1 cellular context compared by ENCODE assay signal in the genomic region with DNA sequence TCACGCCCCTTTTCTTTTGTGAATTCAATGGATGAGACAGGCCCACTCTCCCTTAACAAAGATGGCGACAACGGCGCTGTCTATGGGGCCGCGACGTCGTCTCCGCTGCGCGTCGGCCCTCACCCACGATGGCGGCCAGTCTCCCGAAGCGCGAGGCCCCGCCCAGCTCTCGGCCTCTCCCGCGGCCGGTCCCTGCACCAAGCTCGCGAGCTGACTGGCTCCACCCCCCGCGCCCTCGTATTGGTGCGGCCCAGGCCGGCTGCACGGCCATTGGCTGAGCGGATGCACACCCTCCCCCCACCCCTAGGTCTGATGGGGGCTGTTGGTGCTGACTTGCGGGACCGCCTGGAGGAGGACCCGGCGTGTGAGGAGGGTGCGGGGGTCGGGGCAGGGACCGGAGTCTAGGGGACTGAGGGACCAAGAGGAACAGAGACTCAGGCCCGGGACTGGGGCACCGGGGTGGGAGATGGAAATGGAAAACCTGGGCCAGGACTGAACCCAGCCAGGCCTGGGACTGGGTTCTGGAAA.
A peak's percentile ranks its signal among the peaks of the same experiment; 100 is the strongest.
TF ChIP-seq lines count a peak whose summit lies in the region.

No MANE protein-coding gene starts in this region.

TF ChIP-seq in K562, 482 proteins besides CTCF, POLR2A, EP300 and RAD21 (continued from another document and continues in another):
- TF ChIP-seq, protein P1, sequence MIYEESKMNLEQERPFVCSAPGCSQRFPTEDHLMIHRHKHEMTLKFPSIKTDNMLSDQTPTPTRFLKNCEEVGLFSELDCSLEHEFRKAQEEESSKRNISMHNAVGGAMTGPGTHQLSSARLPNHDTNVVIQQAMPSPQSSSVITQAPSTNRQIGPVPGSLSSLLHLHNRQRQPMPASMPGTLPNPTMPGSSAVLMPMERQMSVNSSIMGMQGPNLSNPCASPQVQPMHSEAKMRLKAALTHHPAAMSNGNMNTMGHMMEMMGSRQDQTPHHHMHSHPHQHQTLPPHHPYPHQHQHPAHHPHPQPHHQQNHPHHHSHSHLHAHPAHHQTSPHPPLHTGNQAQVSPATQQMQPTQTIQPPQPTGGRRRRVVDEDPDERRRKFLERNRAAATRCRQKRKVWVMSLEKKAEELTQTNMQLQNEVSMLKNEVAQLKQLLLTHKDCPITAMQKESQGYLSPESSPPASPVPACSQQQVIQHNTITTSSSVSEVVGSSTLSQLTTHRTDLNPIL (CRISPR knock-in tag; IDR thresholded peaks at IDR 0.05) = no peak
- TF ChIP-seq, protein P2, sequence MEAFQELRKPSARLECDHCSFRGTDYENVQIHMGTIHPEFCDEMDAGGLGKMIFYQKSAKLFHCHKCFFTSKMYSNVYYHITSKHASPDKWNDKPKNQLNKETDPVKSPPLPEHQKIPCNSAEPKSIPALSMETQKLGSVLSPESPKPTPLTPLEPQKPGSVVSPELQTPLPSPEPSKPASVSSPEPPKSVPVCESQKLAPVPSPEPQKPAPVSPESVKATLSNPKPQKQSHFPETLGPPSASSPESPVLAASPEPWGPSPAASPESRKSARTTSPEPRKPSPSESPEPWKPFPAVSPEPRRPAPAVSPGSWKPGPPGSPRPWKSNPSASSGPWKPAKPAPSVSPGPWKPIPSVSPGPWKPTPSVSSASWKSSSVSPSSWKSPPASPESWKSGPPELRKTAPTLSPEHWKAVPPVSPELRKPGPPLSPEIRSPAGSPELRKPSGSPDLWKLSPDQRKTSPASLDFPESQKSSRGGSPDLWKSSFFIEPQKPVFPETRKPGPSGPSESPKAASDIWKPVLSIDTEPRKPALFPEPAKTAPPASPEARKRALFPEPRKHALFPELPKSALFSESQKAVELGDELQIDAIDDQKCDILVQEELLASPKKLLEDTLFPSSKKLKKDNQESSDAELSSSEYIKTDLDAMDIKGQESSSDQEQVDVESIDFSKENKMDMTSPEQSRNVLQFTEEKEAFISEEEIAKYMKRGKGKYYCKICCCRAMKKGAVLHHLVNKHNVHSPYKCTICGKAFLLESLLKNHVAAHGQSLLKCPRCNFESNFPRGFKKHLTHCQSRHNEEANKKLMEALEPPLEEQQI (IDR thresholded peaks at IDR 0.05) = no peak
- TF ChIP-seq MBD2 (IDR thresholded peaks at IDR 0.05; ENCODE audit: borderline replicate concordance, low read depth) (peak; percentile 89; the same call in 1 of the 2 replicates), RBM34 (IDR thresholded peaks at IDR 0.05; ENCODE audit: borderline replicate concordance, insufficient read depth, low read length) (0 out of 2 replicates have a peak, but pooled peaks have one; percentile 43), ARNT (IDR thresholded peaks at IDR 0.05) (no peak), GATAD2B (IDR thresholded peaks at IDR 0.05; ENCODE audit: borderline replicate concordance) (no peak), ZNF696 (CRISPR knock-in tag; conservative IDR thresholded peaks at IDR 0.05) (no peak), WHSC1 (IDR thresholded peaks at IDR 0.05; ENCODE audit: low read length) (no peak), DPF2 (IDR thresholded peaks at IDR 0.05) (no peak), MYBL2 (IDR thresholded peaks at IDR 0.05; ENCODE audit: low read depth) (no peak), MYBL2 (CRISPR knock-in tag; IDR thresholded peaks at IDR 0.05; ENCODE audit: borderline replicate concordance) (no peak), CREBBP (IDR thresholded peaks at IDR 0.05; ENCODE audit: low read depth, low read length) (no peak), CAMTA2 (CRISPR knock-in tag; conservative IDR thresholded peaks at IDR 0.05) (no peak), TAF7 (tag; IDR thresholded peaks at IDR 0.05) (no peak), LEF1 (IDR thresholded peaks at IDR 0.05) (no peak), FOXA3 (CRISPR knock-in tag; conservative IDR thresholded peaks at IDR 0.05 in 1 of 2, IDR thresholded peaks at IDR 0.05 in 1 of 2) (no peak), CREB1 (IDR thresholded peaks at IDR 0.05) (peak; percentile 90), CREB1 (CRISPR knock-in tag; IDR thresholded peaks at IDR 0.05) (peak; percentile 95), SRSF9 (IDR thresholded peaks at IDR 0.05; ENCODE audit: borderline replicate concordance, low read depth, low read length) (no peak), ZSCAN29 (IDR thresholded peaks at IDR 0.05) (no peak), SIN3B (IDR thresholded peaks at IDR 0.05; ENCODE audit: low read depth) (no peak), MECOM (CRISPR knock-in tag; IDR thresholded peaks at IDR 0.05) (no peak), ILK (tag; IDR thresholded peaks at IDR 0.05; ENCODE audit: borderline replicate concordance, low read depth) (no peak), PRPF4 (IDR thresholded peaks at IDR 0.05; ENCODE audit: insufficient read depth, low read depth, low read length, poor library complexity, severe bottlenecking) (no peak), DIDO1 (tag; IDR thresholded peaks at IDR 0.05; ENCODE audit: low read depth) (no peak; the same call in 1 of the 2 replicates), GABPB2 (CRISPR knock-in tag; conservative IDR thresholded peaks at IDR 0.05) (no peak), FUS (optimal IDR thresholded peaks at IDR 0.05; ENCODE audit: low read depth, low read length) (no peak), NFYB (IDR thresholded peaks at IDR 0.05; ENCODE audit: extremely low read depth, insufficient read length) (peak; percentile 77), KDM4B (IDR thresholded peaks at IDR 0.05; ENCODE audit: borderline replicate concordance in 2 of 2, low read depth in 1 of 2) (no peak), NCOA1 (IDR thresholded peaks at IDR 0.05; ENCODE audit: low read depth) (no peak)
- TF ChIP-seq, protein P3, sequence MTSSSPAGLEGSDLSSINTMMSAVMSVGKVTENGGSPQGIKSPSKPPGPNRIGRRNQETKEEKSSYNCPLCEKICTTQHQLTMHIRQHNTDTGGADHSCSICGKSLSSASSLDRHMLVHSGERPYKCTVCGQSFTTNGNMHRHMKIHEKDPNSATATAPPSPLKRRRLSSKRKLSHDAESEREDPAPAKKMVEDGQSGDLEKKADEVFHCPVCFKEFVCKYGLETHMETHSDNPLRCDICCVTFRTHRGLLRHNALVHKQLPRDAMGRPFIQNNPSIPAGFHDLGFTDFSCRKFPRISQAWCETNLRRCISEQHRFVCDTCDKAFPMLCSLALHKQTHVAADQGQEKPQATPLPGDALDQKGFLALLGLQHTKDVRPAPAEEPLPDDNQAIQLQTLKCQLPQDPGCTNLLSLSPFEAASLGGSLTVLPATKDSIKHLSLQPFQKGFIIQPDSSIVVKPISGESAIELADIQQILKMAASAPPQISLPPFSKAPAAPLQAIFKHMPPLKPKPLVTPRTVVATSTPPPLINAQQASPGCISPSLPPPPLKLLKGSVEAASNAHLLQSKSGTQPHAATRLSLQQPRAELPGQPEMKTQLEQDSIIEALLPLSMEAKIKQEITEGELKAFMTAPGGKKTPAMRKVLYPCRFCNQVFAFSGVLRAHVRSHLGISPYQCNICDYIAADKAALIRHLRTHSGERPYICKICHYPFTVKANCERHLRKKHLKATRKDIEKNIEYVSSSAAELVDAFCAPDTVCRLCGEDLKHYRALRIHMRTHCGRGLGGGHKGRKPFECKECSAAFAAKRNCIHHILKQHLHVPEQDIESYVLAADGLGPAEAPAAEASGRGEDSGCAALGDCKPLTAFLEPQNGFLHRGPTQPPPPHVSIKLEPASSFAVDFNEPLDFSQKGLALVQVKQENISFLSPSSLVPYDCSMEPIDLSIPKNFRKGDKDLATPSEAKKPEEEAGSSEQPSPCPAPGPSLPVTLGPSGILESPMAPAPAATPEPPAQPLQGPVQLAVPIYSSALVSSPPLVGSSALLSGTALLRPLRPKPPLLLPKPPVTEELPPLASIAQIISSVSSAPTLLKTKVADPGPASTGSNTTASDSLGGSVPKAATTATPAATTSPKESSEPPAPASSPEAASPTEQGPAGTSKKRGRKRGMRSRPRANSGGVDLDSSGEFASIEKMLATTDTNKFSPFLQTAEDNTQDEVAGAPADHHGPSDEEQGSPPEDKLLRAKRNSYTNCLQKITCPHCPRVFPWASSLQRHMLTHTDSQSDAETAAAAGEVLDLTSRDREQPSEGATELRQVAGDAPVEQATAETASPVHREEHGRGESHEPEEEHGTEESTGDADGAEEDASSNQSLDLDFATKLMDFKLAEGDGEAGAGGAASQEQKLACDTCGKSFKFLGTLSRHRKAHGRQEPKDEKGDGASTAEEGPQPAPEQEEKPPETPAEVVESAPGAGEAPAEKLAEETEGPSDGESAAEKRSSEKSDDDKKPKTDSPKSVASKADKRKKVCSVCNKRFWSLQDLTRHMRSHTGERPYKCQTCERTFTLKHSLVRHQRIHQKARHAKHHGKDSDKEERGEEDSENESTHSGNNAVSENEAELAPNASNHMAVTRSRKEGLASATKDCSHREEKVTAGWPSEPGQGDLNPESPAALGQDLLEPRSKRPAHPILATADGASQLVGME (CRISPR knock-in tag; IDR thresholded peaks at IDR 0.05) = no peak
- TF ChIP-seq, protein P4, sequence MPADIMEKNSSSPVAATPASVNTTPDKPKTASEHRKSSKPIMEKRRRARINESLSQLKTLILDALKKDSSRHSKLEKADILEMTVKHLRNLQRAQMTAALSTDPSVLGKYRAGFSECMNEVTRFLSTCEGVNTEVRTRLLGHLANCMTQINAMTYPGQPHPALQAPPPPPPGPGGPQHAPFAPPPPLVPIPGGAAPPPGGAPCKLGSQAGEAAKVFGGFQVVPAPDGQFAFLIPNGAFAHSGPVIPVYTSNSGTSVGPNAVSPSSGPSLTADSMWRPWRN (IDR thresholded peaks at IDR 0.05; ENCODE audit: low read depth) = no peak
- TF ChIP-seq, protein P5, sequence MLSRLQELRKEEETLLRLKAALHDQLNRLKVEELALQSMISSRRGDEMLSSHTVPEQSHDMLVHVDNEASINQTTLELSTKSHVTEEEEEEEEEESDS (CRISPR knock-in tag; IDR thresholded peaks at IDR 0.05) = no peak
- TF ChIP-seq, protein P6, sequence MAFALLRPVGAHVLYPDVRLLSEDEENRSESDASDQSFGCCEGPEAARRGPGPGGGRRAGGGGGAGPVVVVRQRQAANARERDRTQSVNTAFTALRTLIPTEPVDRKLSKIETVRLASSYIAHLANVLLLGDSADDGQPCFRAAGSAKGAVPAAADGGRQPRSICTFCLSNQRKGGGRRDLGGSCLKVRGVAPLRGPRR (CRISPR knock-in tag; IDR thresholded peaks at IDR 0.05) = no peak
- TF ChIP-seq, protein P7, sequence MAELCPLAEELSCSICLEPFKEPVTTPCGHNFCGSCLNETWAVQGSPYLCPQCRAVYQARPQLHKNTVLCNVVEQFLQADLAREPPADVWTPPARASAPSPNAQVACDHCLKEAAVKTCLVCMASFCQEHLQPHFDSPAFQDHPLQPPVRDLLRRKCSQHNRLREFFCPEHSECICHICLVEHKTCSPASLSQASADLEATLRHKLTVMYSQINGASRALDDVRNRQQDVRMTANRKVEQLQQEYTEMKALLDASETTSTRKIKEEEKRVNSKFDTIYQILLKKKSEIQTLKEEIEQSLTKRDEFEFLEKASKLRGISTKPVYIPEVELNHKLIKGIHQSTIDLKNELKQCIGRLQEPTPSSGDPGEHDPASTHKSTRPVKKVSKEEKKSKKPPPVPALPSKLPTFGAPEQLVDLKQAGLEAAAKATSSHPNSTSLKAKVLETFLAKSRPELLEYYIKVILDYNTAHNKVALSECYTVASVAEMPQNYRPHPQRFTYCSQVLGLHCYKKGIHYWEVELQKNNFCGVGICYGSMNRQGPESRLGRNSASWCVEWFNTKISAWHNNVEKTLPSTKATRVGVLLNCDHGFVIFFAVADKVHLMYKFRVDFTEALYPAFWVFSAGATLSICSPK (IDR thresholded peaks at IDR 0.05; ENCODE audit: borderline replicate concordance) = no peak
- TF ChIP-seq, protein P8, sequence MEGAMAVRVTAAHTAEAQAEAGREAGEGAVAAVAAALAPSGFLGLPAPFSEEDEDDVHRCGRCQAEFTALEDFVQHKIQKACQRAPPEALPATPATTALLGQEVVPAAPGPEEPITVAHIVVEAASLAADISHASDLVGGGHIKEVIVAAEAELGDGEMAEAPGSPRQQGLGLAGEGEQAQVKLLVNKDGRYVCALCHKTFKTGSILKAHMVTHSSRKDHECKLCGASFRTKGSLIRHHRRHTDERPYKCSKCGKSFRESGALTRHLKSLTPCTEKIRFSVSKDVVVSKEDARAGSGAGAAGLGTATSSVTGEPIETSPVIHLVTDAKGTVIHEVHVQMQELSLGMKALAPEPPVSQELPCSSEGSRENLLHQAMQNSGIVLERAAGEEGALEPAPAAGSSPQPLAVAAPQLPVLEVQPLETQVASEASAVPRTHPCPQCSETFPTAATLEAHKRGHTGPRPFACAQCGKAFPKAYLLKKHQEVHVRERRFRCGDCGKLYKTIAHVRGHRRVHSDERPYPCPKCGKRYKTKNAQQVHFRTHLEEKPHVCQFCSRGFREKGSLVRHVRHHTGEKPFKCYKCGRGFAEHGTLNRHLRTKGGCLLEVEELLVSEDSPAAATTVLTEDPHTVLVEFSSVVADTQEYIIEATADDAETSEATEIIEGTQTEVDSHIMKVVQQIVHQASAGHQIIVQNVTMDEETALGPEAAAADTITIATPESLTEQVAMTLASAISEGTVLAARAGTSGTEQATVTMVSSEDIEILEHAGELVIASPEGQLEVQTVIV (CRISPR knock-in tag; IDR thresholded peaks at IDR 0.05; ENCODE audit: borderline replicate concordance) = no peak
- TF ChIP-seq, protein P9, sequence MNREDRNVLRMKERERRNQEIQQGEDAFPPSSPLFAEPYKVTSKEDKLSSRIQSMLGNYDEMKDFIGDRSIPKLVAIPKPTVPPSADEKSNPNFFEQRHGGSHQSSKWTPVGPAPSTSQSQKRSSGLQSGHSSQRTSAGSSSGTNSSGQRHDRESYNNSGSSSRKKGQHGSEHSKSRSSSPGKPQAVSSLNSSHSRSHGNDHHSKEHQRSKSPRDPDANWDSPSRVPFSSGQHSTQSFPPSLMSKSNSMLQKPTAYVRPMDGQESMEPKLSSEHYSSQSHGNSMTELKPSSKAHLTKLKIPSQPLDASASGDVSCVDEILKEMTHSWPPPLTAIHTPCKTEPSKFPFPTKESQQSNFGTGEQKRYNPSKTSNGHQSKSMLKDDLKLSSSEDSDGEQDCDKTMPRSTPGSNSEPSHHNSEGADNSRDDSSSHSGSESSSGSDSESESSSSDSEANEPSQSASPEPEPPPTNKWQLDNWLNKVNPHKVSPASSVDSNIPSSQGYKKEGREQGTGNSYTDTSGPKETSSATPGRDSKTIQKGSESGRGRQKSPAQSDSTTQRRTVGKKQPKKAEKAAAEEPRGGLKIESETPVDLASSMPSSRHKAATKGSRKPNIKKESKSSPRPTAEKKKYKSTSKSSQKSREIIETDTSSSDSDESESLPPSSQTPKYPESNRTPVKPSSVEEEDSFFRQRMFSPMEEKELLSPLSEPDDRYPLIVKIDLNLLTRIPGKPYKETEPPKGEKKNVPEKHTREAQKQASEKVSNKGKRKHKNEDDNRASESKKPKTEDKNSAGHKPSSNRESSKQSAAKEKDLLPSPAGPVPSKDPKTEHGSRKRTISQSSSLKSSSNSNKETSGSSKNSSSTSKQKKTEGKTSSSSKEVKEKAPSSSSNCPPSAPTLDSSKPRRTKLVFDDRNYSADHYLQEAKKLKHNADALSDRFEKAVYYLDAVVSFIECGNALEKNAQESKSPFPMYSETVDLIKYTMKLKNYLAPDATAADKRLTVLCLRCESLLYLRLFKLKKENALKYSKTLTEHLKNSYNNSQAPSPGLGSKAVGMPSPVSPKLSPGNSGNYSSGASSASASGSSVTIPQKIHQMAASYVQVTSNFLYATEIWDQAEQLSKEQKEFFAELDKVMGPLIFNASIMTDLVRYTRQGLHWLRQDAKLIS (CRISPR knock-in tag; IDR thresholded peaks at IDR 0.05) = no peak
